29 cellular contexts compared by ENCODE assay signal in the genomic region with DNA sequence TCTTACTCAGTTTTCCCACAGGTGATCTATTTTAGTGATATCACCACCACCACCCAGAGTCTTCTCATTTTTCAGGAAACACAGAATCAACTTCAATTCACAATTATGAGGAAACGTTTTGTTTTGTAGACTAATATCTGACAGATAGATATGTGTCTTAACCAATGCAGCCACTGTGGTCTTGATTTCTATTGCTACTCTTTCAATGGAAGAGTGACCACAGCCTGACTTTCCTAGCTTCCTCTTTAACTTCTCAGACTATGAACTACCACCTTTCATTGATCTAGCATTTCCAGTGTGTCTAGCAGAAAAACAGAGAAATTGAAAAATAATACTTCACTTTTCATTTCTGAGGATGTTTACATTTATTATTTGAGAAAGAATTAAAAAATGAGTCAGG. TPM values are rescaled to one million over a fixed set of nuclear protein-coding genes. Genes with fewer than 3 reads are reported as not detected.
A peak's percentile ranks its signal among the peaks of the same experiment; 100 is the strongest.
DNase-seq lines count a peak whose midpoint lies in the region; ATAC-seq and TF ChIP-seq lines count a peak whose summit lies in the region.
"Had no signal": no experiment of that assay in that cellular context is flagged by ENCODE, and none has a peak within 500 bp of the region (broad histone marks: within the 10 kb centered on the region; RNA-seq: fewer than 3 reads in every experiment).

No MANE protein-coding gene starts in this region.

- DNase-seq in MV-4-11 (lab: John Stamatoyannopoulos, UW) (peak; percentile 55), memory B cell (ENCODE audit: low spot score in 2 of 2) (no peak), endodermal cell (no peak), C1 segment of cervical spinal cord (lab: John Stamatoyannopoulos, UW) (no peak)
- DNase-seq in activated CD8-positive, alpha-beta T cell treated with anti-CD3 and anti-CD28 coated beads, Interleukin-2, amount 10 ng/mL, durations not matched to agents 7 days and 5 days: no peak
- no peak for DNase-seq in CD8-positive, alpha-beta memory T cell
- DNase-seq: activated CD4-positive, alpha-beta T cell treated with anti-CD3 and anti-CD28 coated beads for 4 hours; activated naive CD8-positive, alpha-beta T cell treated with anti-CD3 and anti-CD28 coated beads for 36 hours; CD4-positive, alpha-beta T cell; cortex of kidney; esophagus squamous epithelium; gastrocnemius medialis; hypothalamus; left ventricle myocardium inferior; NCI-H1105; NCI-H1930; NCI-H2227 treated with DMSO at 0.1 percent for 48 hours; right lobe of liver; SJCRH30; stimulated activated CD4-positive, alpha-beta T cell treated with anti-CD3 and anti-CD28 coated beads, Interleukin-4, amount 100 ng/mL, for 4 hours; T-helper 2 cell; thyroid gland had no signal

- H3K4me2 ChIP-seq in BLaER1 treated with 17β-estradiol and CSF1 and Interleukin-3, amounts not matched to agents 10 nM and 100 nM: peak overlapping the region; percentile 54 to 91 (median 83)
- H3K4me2 ChIP-seq: neural progenitor cell had no signal

- peak overlapping the region in 10 of 11 experiments; percentile 88 to 99 (median 94); a peak in 19 of 22 replicates for H3K27ac ChIP-seq in BLaER1 treated with 17β-estradiol and CSF1 and Interleukin-3, amounts not matched to agents 10 nM and 100 nM
- H3K27ac ChIP-seq in endodermal cell (ENCODE audit: low read depth, low read length): no peak overlapping the region
- no peak overlapping the region for H3K27ac ChIP-seq in CD8-positive, alpha-beta memory T cell (ENCODE audit: low read depth, low read length)
- H3K27ac ChIP-seq: ascending aorta, esophagus squamous epithelium, gastrocnemius medialis, left ventricle myocardium inferior, neural progenitor cell, right lobe of liver, SJCRH30, thyroid gland had no signal

- H3K27me3 ChIP-seq in BLaER1 treated with 17β-estradiol and CSF1 and Interleukin-3, amounts not matched to agents 10 nM and 100 nM: no peaks in the 10 kb centered on the region
- no peaks in the 10 kb centered on the region for H3K27me3 ChIP-seq in endodermal cell (ENCODE audit: control insufficient read depth, insufficient read depth, low read length, poor library complexity, severe bottlenecking)
- H3K27me3 ChIP-seq in CD8-positive, alpha-beta memory T cell (ENCODE audit: insufficient read depth, low read length, poor library complexity, severe bottlenecking): no peaks in the 10 kb centered on the region
- H3K27me3 ChIP-seq: ascending aorta, esophagus squamous epithelium, gastrocnemius medialis, neural progenitor cell, right lobe of liver, SJCRH30, thyroid gland had no signal

- peak overlapping the region in 7 of 11 experiments; percentile 83 to 91 (median 85); a peak in 9 of 22 replicates for H3K9ac ChIP-seq in BLaER1 treated with 17β-estradiol and CSF1 and Interleukin-3, amounts not matched to agents 10 nM and 100 nM
- H3K9ac ChIP-seq in endodermal cell (ENCODE audit: extremely low read depth, low read length, poor library complexity, severe bottlenecking): no peak overlapping the region
- H3K9ac ChIP-seq: neural progenitor cell had no signal

- POLR2A ChIA-PET in activated CD8-positive, alpha-beta T cell treated with anti-CD3 and anti-CD28 coated beads, Interleukin-2, amount 10 ng/mL, durations not matched to agents 7 days and 5 days (lab: Charles Lee): interaction anchor here (1.2 kb wide), 1 partner anchor 20 kb away, joined by 3 read pairs; a partner anchor contains a TSS
- POLR2A ChIA-PET in CD8-positive, alpha-beta memory T cell (lab: Charles Lee): no interaction called here

- peaks cover 48 to 69% (median 57%) of the 10 kb centered on the region in 11 experiments for H3K36me3 ChIP-seq in BLaER1 treated with 17β-estradiol and CSF1 and Interleukin-3, amounts not matched to agents 10 nM and 100 nM
- H3K36me3 ChIP-seq in endodermal cell (ENCODE audit: control insufficient read depth, insufficient read depth, low read length): peaks cover 68% of the 10 kb centered on the region
- peaks cover 5% of the 10 kb centered on the region for H3K36me3 ChIP-seq in CD8-positive, alpha-beta memory T cell (ENCODE audit: insufficient read depth, low read length)
- H3K36me3 ChIP-seq: right lobe of liver had no signal

- peaks cover 0 to 43% (median 18%) of the 10 kb centered on the region in 11 experiments; a peak in 13 of 22 replicates for H4K20me1 ChIP-seq in BLaER1 treated with 17β-estradiol and CSF1 and Interleukin-3, amounts not matched to agents 10 nM and 100 nM

- H3K27me3 Mint-ChIP-seq in memory B cell (no peaks in the 10 kb centered on the region), endodermal cell (ENCODE audit: insufficient read depth) (no peaks in the 10 kb centered on the region)
- H3K27me3 Mint-ChIP-seq in activated CD8-positive, alpha-beta T cell treated with anti-CD3 and anti-CD28 coated beads, Interleukin-2, amount 10 ng/mL, durations not matched to agents 7 days and 5 days (ENCODE audit: low read depth): no peaks in the 10 kb centered on the region
- no peaks in the 10 kb centered on the region for H3K27me3 Mint-ChIP-seq in CD8-positive, alpha-beta memory T cell
- H3K27me3 Mint-ChIP-seq: activated naive CD8-positive, alpha-beta T cell treated with anti-CD3 and anti-CD28 coated beads for 36 hours; CD4-positive, alpha-beta T cell; stimulated activated naive CD8-positive, alpha-beta T cell treated with anti-CD3 and anti-CD28 coated beads, Interleukin-15, Interleukin-2, amounts not matched to agents 100 ng/mL and 50 ng/mL, for 24 hours had no signal

- CTCF ChIA-PET in activated CD8-positive, alpha-beta T cell treated with anti-CD3 and anti-CD28 coated beads, Interleukin-2, amount 10 ng/mL, durations not matched to agents 7 days and 5 days (lab: Charles Lee): interaction anchor here (0.9 to 2.7 kb wide), 2 partner anchors 20 to 504 kb away, joined by 3 to 11 read pairs; a partner anchor contains a TSS
- CTCF ChIA-PET in CD8-positive, alpha-beta memory T cell (lab: Charles Lee): no interaction called here

- H3K36me3 Mint-ChIP-seq in memory B cell: peaks cover 17% of the 10 kb centered on the region
- peaks cover 30% of the 10 kb centered on the region for H3K36me3 Mint-ChIP-seq in endodermal cell (ENCODE audit: low read depth)
- peaks cover 31% of the 10 kb centered on the region for H3K36me3 Mint-ChIP-seq in activated CD8-positive, alpha-beta T cell treated with anti-CD3 and anti-CD28 coated beads, Interleukin-2, amount 10 ng/mL, durations not matched to agents 7 days and 5 days (ENCODE audit: low read depth)
- H3K36me3 Mint-ChIP-seq in CD8-positive, alpha-beta memory T cell: peaks cover 0 to 60% (median 13%) of the 10 kb centered on the region in 3 donors

- H3K9me3 Mint-ChIP-seq in memory B cell (no peaks in the 10 kb centered on the region), endodermal cell (no peaks in the 10 kb centered on the region)
- no peaks in the 10 kb centered on the region for H3K9me3 Mint-ChIP-seq in activated CD8-positive, alpha-beta T cell treated with anti-CD3 and anti-CD28 coated beads, Interleukin-2, amount 10 ng/mL, durations not matched to agents 7 days and 5 days (ENCODE audit: insufficient read depth)
- no peaks in the 10 kb centered on the region for H3K9me3 Mint-ChIP-seq in CD8-positive, alpha-beta memory T cell
- H3K9me3 Mint-ChIP-seq: activated naive CD8-positive, alpha-beta T cell treated with anti-CD3 and anti-CD28 coated beads for 36 hours; activated T-helper 2 cell treated with anti-CD3 and anti-CD28 coated beads, Interferon-gamma antibody, Interleukin-2, Interleukin-4, amounts not matched to agents 10 μg/mL and 5 μg/mL and 100 μg/mL, durations not matched to agents 14 hours and 24 hours and 36 hours; CD4-positive, alpha-beta T cell; neural progenitor cell; stimulated activated naive CD8-positive, alpha-beta T cell treated with anti-CD3 and anti-CD28 coated beads, Interleukin-15, Interleukin-2, amounts not matched to agents 100 ng/mL and 50 ng/mL, for 24 hours had no signal

- TF ChIP-seq CTCF in endodermal cell (conservative IDR thresholded peaks at IDR 0.05): no peak

- H3K27ac Mint-ChIP-seq in memory B cell: peak overlapping the region; percentile 53
- H3K27ac Mint-ChIP-seq in endodermal cell: no peak overlapping the region
- no peak overlapping the region for H3K27ac Mint-ChIP-seq in activated CD8-positive, alpha-beta T cell treated with anti-CD3 and anti-CD28 coated beads, Interleukin-2, amount 10 ng/mL, durations not matched to agents 7 days and 5 days
- H3K27ac Mint-ChIP-seq in CD8-positive, alpha-beta memory T cell: peak overlapping the region in 1 of 8 donors; percentile 18
- H3K27ac Mint-ChIP-seq: activated naive CD8-positive, alpha-beta T cell treated with anti-CD3 and anti-CD28 coated beads for 36 hours; activated T-helper 2 cell treated with anti-CD3 and anti-CD28 coated beads, Interferon-gamma antibody, Interleukin-2, Interleukin-4, amounts not matched to agents 10 μg/mL and 5 μg/mL and 100 μg/mL, durations not matched to agents 14 hours and 24 hours and 36 hours; CD4-positive, alpha-beta T cell; neural progenitor cell; stimulated activated naive CD8-positive, alpha-beta T cell treated with anti-CD3 and anti-CD28 coated beads, Interleukin-15, Interleukin-2, amounts not matched to agents 100 ng/mL and 50 ng/mL, for 24 hours had no signal

- no peaks in the 10 kb centered on the region for H3K9me3 ChIP-seq in BLaER1 treated with 17β-estradiol and CSF1 and Interleukin-3, amounts not matched to agents 10 nM and 100 nM (replicated peaks in 1 of 11)
- H3K9me3 ChIP-seq in endodermal cell (ENCODE audit: control insufficient read depth, low read length): no peaks in the 10 kb centered on the region
- no peaks in the 10 kb centered on the region for H3K9me3 ChIP-seq in CD8-positive, alpha-beta memory T cell (ENCODE audit: low read length)
- H3K9me3 ChIP-seq: ascending aorta, esophagus squamous epithelium, gastrocnemius medialis, left ventricle myocardium inferior, right lobe of liver, SJCRH30, thyroid gland had no signal

- H3K4me3 Mint-ChIP-seq in memory B cell: no peak overlapping the region
- H3K4me3 Mint-ChIP-seq in endodermal cell: no peak overlapping the region
- H3K4me3 Mint-ChIP-seq in activated CD8-positive, alpha-beta T cell treated with anti-CD3 and anti-CD28 coated beads, Interleukin-2, amount 10 ng/mL, durations not matched to agents 7 days and 5 days: no peak overlapping the region
- no peak overlapping the region for H3K4me3 Mint-ChIP-seq in CD8-positive, alpha-beta memory T cell
- H3K4me3 Mint-ChIP-seq: activated naive CD8-positive, alpha-beta T cell treated with anti-CD3 and anti-CD28 coated beads for 36 hours; CD4-positive, alpha-beta T cell; neural progenitor cell; stimulated activated naive CD8-positive, alpha-beta T cell treated with anti-CD3 and anti-CD28 coated beads, Interleukin-15, Interleukin-2, amounts not matched to agents 100 ng/mL and 50 ng/mL, for 24 hours had no signal

- H3K4me1 Mint-ChIP-seq in memory B cell (peaks cover 20% of the 10 kb centered on the region), endodermal cell (peaks cover 2% of the 10 kb centered on the region)
- H3K4me1 Mint-ChIP-seq in activated CD8-positive, alpha-beta T cell treated with anti-CD3 and anti-CD28 coated beads, Interleukin-2, amount 10 ng/mL, durations not matched to agents 7 days and 5 days (ENCODE audit: low read depth): peaks cover 20% of the 10 kb centered on the region
- peaks cover 10 to 21% (median 17%) of the 10 kb centered on the region in 3 donors for H3K4me1 Mint-ChIP-seq in CD8-positive, alpha-beta memory T cell

- 88% methylated on average over 1 of the region's 1 CpG; no CpG with 5 or more reads in 1 of the 2 experiments for WGBS in endodermal cell (ENCODE audit: insufficient coverage in 1 of 2, insufficient read length in 1 of 2), 2 experiments

- ATAC-seq in GM19043 (IDR thresholded peaks at IDR 0.05; ENCODE audit: low read depth, unreplicated experiment) (peak; percentile 53), memory B cell (ENCODE audit: low read depth) (peak; percentile 33)
- ATAC-seq in activated CD8-positive, alpha-beta T cell treated with anti-CD3 and anti-CD28 coated beads, Interleukin-2, amount 10 ng/mL, durations not matched to agents 7 days and 5 days: no peak
- ATAC-seq: gastrocnemius medialis, Panc1, right lobe of liver had no signal

- peak overlapping the region in 1 of 10 experiments; percentile 24; a peak in 1 of 20 replicates for H3K4me3 ChIP-seq in BLaER1 treated with 17β-estradiol and CSF1 and Interleukin-3, amounts not matched to agents 10 nM and 100 nM
- H3K4me3 ChIP-seq in endodermal cell (ENCODE audit: low read length): no peak overlapping the region
- no peak overlapping the region for H3K4me3 ChIP-seq in CD8-positive, alpha-beta memory T cell (ENCODE audit: low read length)
- H3K4me3 ChIP-seq: ascending aorta, esophagus squamous epithelium, gastrocnemius medialis, left ventricle myocardium inferior, neural progenitor cell, right lobe of liver, SJCRH30, thyroid gland had no signal

- peaks cover 53 to 70% (median 59%) of the 10 kb centered on the region in 10 experiments for H3K4me1 ChIP-seq in BLaER1 treated with 17β-estradiol and CSF1 and Interleukin-3, amounts not matched to agents 10 nM and 100 nM
- H3K4me1 ChIP-seq in endodermal cell (ENCODE audit: control insufficient read depth, insufficient read depth, low read length): no peaks in the 10 kb centered on the region
- no peaks in the 10 kb centered on the region for H3K4me1 ChIP-seq in CD8-positive, alpha-beta memory T cell (ENCODE audit: insufficient read depth, low read length)
- H3K4me1 ChIP-seq: neural progenitor cell had no signal

RNA-seq across cellular contexts. Expression of a gene that starts 20.5 kb away (rescaled TPM):
- 10 to 100 TPM; 49.1 to 50.4 TPM for total RNA-seq in endodermal cell
- polyA plus RNA-seq in endodermal cell (2013, experiment 1 of 2): 44.3 TPM
- polyA plus RNA-seq in endodermal cell (2013, experiment 2 of 2): 38.5 TPM
- 10 to 100 TPM; 20.7 to 25.0 TPM for total RNA-seq in activated CD8-positive, alpha-beta T cell treated with anti-CD3 and anti-CD28 coated beads, Interleukin-2, amount 10 ng/mL, durations not matched to agents 7 days and 5 days
- 10 to 100 TPM; 17.9 to 20.9 TPM for total RNA-seq in CD8-positive, alpha-beta memory T cell
- polyA plus RNA-seq in CD8-positive, alpha-beta memory T cell: 12.6 TPM

Comparison
In these comparisons a context has a peak if more than half of its experiments do, and no peak if none do; other contexts are left out.
1. H3K27ac ChIP-seq: peak in BLaER1 treated with 17β-estradiol and CSF1 and Interleukin-3, amounts not matched to agents 10 nM and 100 nM (10 of 11); none in endodermal cell (single experiment) and CD8-positive, alpha-beta memory T cell (single experiment).